1 cellular context compared by ENCODE assay signal in genomic region chr19:17951151-17952040, GRCh38.
TF ChIP-seq lines count a peak whose summit lies in the region.

No MANE protein-coding gene starts in this region.

TF ChIP-seq in A549, 52 proteins besides CTCF, POLR2A, EP300 and RAD21 (continued from another document):
- no peak for TF ChIP-seq HMGXB4 (CRISPR knock-in tag; IDR thresholded peaks at IDR 0.05; ENCODE audit: borderline replicate concordance)
